In genomic region chr1:31700468-31701136, GRCh38 we compare ENCODE assay signal across 10 cellular contexts. TPM values are rescaled to one million over a fixed set of nuclear protein-coding genes. Genes with fewer than 3 reads are reported as not detected.
DNase-seq lines count a peak whose midpoint lies in the region; ATAC-seq and TF ChIP-seq lines count a peak whose summit lies in the region.
"Had no signal": no experiment of that assay in that cellular context is flagged by ENCODE, and none has a peak within 500 bp of the region (broad histone marks: within the 10 kb centered on the region; RNA-seq: fewer than 3 reads in every experiment).

No MANE protein-coding gene starts in this region.

- H3F3A ChIP-seq in PC-9 (ENCODE audit: insufficient read depth, low read depth): peaks cover 37% of the 10 kb centered on the region

- no peak overlapping the region for H3K4me3 Mint-ChIP-seq in activated T-helper 1 cell treated with anti-CD3 and anti-CD28 coated beads, Interleukin-12 subunit alpha, Interleukin-12 subunit beta, Interleukin-2, Interleukin-4 antibody, amounts not matched to agents 30 ng/mL and 10 ng/mL and 1 ng/mL, durations not matched to agents 14 hours and 24 hours and 36 hours
- H3K4me3 Mint-ChIP-seq: activated B cell treated with CpG ODN at 0.5 μM for 24 hours had no signal

- H3K4me2 ChIP-seq in PC-9 (peak overlapping the region; percentile 61), skeletal muscle satellite cell (ENCODE audit: low read length) (peak overlapping the region; percentile 79)

- in situ Hi-C loops in KBM-7 (cut with MboI; ENCODE audit: low pct_unique_long_range_greater_than_20kb, low sequenced_read_pairs): no loop called here

- TF ChIP-seq EP300 in esophagus muscularis mucosa (IDR thresholded peaks at IDR 0.05): no peak

- no peaks in the 10 kb centered on the region for H3K79me2 ChIP-seq in PC-9 (ENCODE audit: low read depth)

- TF ChIP-seq CTCF in PC-9 (conservative IDR thresholded peaks at IDR 0.05) (no peak), esophagus muscularis mucosa (IDR thresholded peaks at IDR 0.05) (no peak)

- CTCF ChIA-PET in PC-9 (lab: Charles Lee): interaction anchor here (0.5 to 1.3 kb wide), 4 partner anchors 12 to 982 kb away, joined by 3 to 12 read pairs (median 4); no protein-coding TSS in a partner anchor

- peak overlapping the region; percentile 45 for H3K9ac ChIP-seq in skeletal muscle satellite cell (ENCODE audit: low read depth, low read length)

- H3K36me3 ChIP-seq in PC-9 (ENCODE audit: low read depth): no peaks in the 10 kb centered on the region
- peaks cover 0 to 36% (median 7%) of the 10 kb centered on the region in 4 donors for H3K36me3 ChIP-seq in esophagus muscularis mucosa
- H3K36me3 ChIP-seq in skeletal muscle satellite cell (ENCODE audit: insufficient read depth, low read length): peaks cover 20% of the 10 kb centered on the region

- H3K4me3 ChIP-seq in PC-9: no peak overlapping the region
- H3K4me3 ChIP-seq in esophagus muscularis mucosa: peak overlapping the region in 3 of 4 donors; percentile 0 to 59 (median 2)
- peak overlapping the region; percentile 42 for H3K4me3 ChIP-seq in skeletal muscle satellite cell (ENCODE audit: low read length)

- H4K20me1 ChIP-seq in PC-9 (ENCODE audit: insufficient read depth): no peaks in the 10 kb centered on the region

- no peak for ATAC-seq in HG02981 (IDR thresholded peaks at IDR 0.05; ENCODE audit: unreplicated experiment)

- H3K27ac Mint-ChIP-seq in activated T-helper 1 cell treated with anti-CD3 and anti-CD28 coated beads, Interleukin-12 subunit alpha, Interleukin-12 subunit beta, Interleukin-2, Interleukin-4 antibody, amounts not matched to agents 30 ng/mL and 10 ng/mL and 1 ng/mL, durations not matched to agents 14 hours and 24 hours and 36 hours: no peak overlapping the region
- H3K27ac Mint-ChIP-seq: activated B cell treated with CpG ODN at 0.5 μM for 24 hours had no signal

- 63% methylated on average over 7 of the region's 7 CpGs for WGBS in esophagus muscularis mucosa

- H3K4me1 ChIP-seq in PC-9 (replicated peaks; ENCODE audit: insufficient read depth) (peaks cover 49% of the 10 kb centered on the region), esophagus muscularis mucosa (peaks cover 47 to 92% (median 84%) of the 10 kb centered on the region in 4 donors), skeletal muscle satellite cell (ENCODE audit: control insufficient read depth, insufficient read depth, low read length) (peaks cover 61% of the 10 kb centered on the region)

- H3K27me3 ChIP-seq in PC-9 (ENCODE audit: insufficient read depth, low read depth): no peaks in the 10 kb centered on the region
- no peaks in the 10 kb centered on the region for H3K27me3 ChIP-seq in esophagus muscularis mucosa
- H3K27me3 ChIP-seq in skeletal muscle satellite cell (ENCODE audit: control insufficient read depth, insufficient read depth, low read length): no peaks in the 10 kb centered on the region

- BruUV-seq in PC-9 (replicated peaks; lab: Mats Ljungman, UMichigan): no TSS peak

- no peaks in the 10 kb centered on the region for H3K36me3 Mint-ChIP-seq in activated T-helper 1 cell treated with anti-CD3 and anti-CD28 coated beads, Interleukin-12 subunit alpha, Interleukin-12 subunit beta, Interleukin-2, Interleukin-4 antibody, amounts not matched to agents 30 ng/mL and 10 ng/mL and 1 ng/mL, durations not matched to agents 14 hours and 24 hours and 36 hours (ENCODE audit: low read depth)

- peaks cover 34% of the 10 kb centered on the region for H3K4me1 Mint-ChIP-seq in activated T-helper 1 cell treated with anti-CD3 and anti-CD28 coated beads, Interleukin-12 subunit alpha, Interleukin-12 subunit beta, Interleukin-2, Interleukin-4 antibody, amounts not matched to agents 30 ng/mL and 10 ng/mL and 1 ng/mL, durations not matched to agents 14 hours and 24 hours and 36 hours (ENCODE audit: low read depth)

- peak; percentile 83 for DNase-seq in COLO668 (lab: John Stamatoyannopoulos, UW; ENCODE audit: unreplicated experiment)
- no peak for DNase-seq in PC-9
- DNase-seq in esophagus muscularis mucosa (ENCODE audit: extremely low spot score): no peak
- no peak for DNase-seq in activated T-helper 1 cell treated with anti-CD3 and anti-CD28 coated beads, Interleukin-12 subunit alpha, Interleukin-12 subunit beta, Interleukin-2, Interleukin-4 antibody, amounts not matched to agents 30 ng/mL and 10 ng/mL and 1 ng/mL, durations not matched to agents 14 hours and 24 hours and 36 hours (ENCODE audit: low spot score)
- no peak for DNase-seq in KBM-7
- DNase-seq in NCI-H1048 (lab: John Stamatoyannopoulos, UW): no peak
- DNase-seq: activated B cell treated with CpG ODN at 0.5 μM for 24 hours, NCI-H774 had no signal

- peaks cover 19% of the 10 kb centered on the region for H3K27me3 Mint-ChIP-seq in activated T-helper 1 cell treated with anti-CD3 and anti-CD28 coated beads, Interleukin-12 subunit alpha, Interleukin-12 subunit beta, Interleukin-2, Interleukin-4 antibody, amounts not matched to agents 30 ng/mL and 10 ng/mL and 1 ng/mL, durations not matched to agents 14 hours and 24 hours and 36 hours (ENCODE audit: insufficient read depth)

- H3K9me3 ChIP-seq in PC-9 (ENCODE audit: insufficient read depth, low read depth) (no peaks in the 10 kb centered on the region), esophagus muscularis mucosa (no peaks in the 10 kb centered on the region), skeletal muscle satellite cell (replicated peaks; ENCODE audit: low read length) (no peaks in the 10 kb centered on the region)

- no peak for TF ChIP-seq POLR2A in esophagus muscularis mucosa (IDR thresholded peaks at IDR 0.05; ENCODE audit: low read depth)

- no peaks in the 10 kb centered on the region for H3K9me2 ChIP-seq in PC-9 (ENCODE audit: insufficient read depth)

- intact Hi-C loops in PC-9 (cut with micrococcal nuclease; ENCODE audit: unreplicated experiment) (loop anchor here (5.0 kb wide), 1 partner anchor 33 kb away; no protein-coding TSS in a partner anchor), esophagus muscularis mucosa (cut with DNase I) (loop anchor here (10.0 kb wide), 1 partner anchor 136 kb away; no protein-coding TSS in a partner anchor)
- intact Hi-C loops in activated T-helper 1 cell treated with anti-CD3 and anti-CD28 coated beads, Interleukin-12 subunit alpha, Interleukin-12 subunit beta, Interleukin-2, Interleukin-4 antibody, amounts not matched to agents 30 ng/mL and 10 ng/mL and 1 ng/mL, durations not matched to agents 14 hours and 24 hours and 36 hours (cut with micrococcal nuclease): loop anchor here (10.0 kb wide), 1 partner anchor 136 kb away; no protein-coding TSS in a partner anchor

- no peak overlapping the region for H2AFZ ChIP-seq in PC-9

- POLR2A ChIA-PET in PC-9 (lab: Charles Lee; ENCODE audit: unreplicated experiment): interaction anchor here (0.5 to 0.9 kb wide), 4 partner anchors 12 to 651 kb away, joined by 3 to 6 read pairs (median 4); partner anchors contain the start of gene TXLNA

- no peaks in the 10 kb centered on the region for H3K9me3 Mint-ChIP-seq in activated T-helper 1 cell treated with anti-CD3 and anti-CD28 coated beads, Interleukin-12 subunit alpha, Interleukin-12 subunit beta, Interleukin-2, Interleukin-4 antibody, amounts not matched to agents 30 ng/mL and 10 ng/mL and 1 ng/mL, durations not matched to agents 14 hours and 24 hours and 36 hours
- H3K9me3 Mint-ChIP-seq: activated B cell treated with CpG ODN at 0.5 μM for 24 hours had no signal

- H3K27ac ChIP-seq in PC-9: no peak overlapping the region
- H3K27ac ChIP-seq in esophagus muscularis mucosa (replicated peaks in 1 of 4): peak overlapping the region; percentile 81 to 87 (median 84)

RNA-seq across cellular contexts. Expression of gene COL16A1, which starts 3.2 kb away (rescaled TPM):
- total RNA-seq in PC-9 (2021): 3.6 and 4.8 TPM in 2 replicates
- total RNA-seq in esophagus muscularis mucosa: 10 to 100 TPM; 35.1 to 62.7 (median 47.6) TPM
- 33.4 and 50.2 TPM in 2 replicates for total RNA-seq in skeletal muscle satellite cell (2012; rRNA removed)
- total RNA-seq in activated T-helper 1 cell treated with anti-CD3 and anti-CD28 coated beads, Interleukin-12 subunit alpha, Interleukin-12 subunit beta, Interleukin-2, Interleukin-4 antibody, amounts not matched to agents 30 ng/mL and 10 ng/mL and 1 ng/mL, durations not matched to agents 14 hours and 24 hours and 36 hours: not detected in 2 replicates

RNA-seq across cellular contexts. Expression of gene PEF1, which starts 55.9 kb away (rescaled TPM):
- total RNA-seq in PC-9 (2021) (40.3 and 44.5 TPM in 2 replicates), esophagus muscularis mucosa (100 to 1,000 TPM in 1 of 4 donors, 10 to 100 TPM in 3; 61.5 to 101 (median 92.9) TPM)
- 59.0 and 60.8 TPM in 2 replicates for total RNA-seq in skeletal muscle satellite cell (2012; rRNA removed)
- 57.6 and 66.1 TPM in 2 replicates for total RNA-seq in activated T-helper 1 cell treated with anti-CD3 and anti-CD28 coated beads, Interleukin-12 subunit alpha, Interleukin-12 subunit beta, Interleukin-2, Interleukin-4 antibody, amounts not matched to agents 30 ng/mL and 10 ng/mL and 1 ng/mL, durations not matched to agents 14 hours and 24 hours and 36 hours
